In the genomic region with DNA sequence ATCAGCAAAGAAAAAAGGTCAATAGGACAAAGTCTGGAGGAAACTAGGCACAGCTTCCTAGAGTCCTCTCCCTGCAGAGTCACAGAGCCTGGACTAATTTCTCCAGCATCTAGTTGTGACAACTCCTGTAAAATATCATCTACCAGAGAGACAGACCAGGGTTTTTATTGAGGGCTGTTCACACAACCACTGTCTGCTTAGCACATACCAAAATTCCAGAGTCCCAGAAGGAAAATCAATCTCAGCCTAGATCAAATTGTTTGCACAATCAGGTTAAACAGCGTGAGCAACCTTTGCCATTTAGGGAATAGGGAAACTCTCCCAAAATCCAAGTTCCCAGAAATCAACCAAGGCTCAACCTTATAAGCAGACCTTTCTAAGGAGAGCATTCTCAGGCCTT, we compare ENCODE assay signal across 22 cellular contexts.
A peak's percentile ranks its signal among the peaks of the same experiment; 100 is the strongest.
DNase-seq lines count a peak whose midpoint lies in the region; ATAC-seq and TF ChIP-seq lines count a peak whose summit lies in the region.
"Had no signal": no experiment of that assay in that cellular context is flagged by ENCODE, and none has a peak within 500 bp of the region (broad histone marks: within the 10 kb centered on the region; RNA-seq: fewer than 3 reads in every experiment).

No MANE protein-coding gene starts in this region.

- H3K4me3 Mint-ChIP-seq in stimulated activated naive CD8-positive, alpha-beta T cell treated with anti-CD3 and anti-CD28 coated beads, Interleukin-15, amount 100 ng/mL, for 72 hours, result no peak overlapping the region
- H3K4me3 Mint-ChIP-seq: activated B cell treated with CpG ODN at 0.5 μM for 24 hours; activated CD8-positive, alpha-beta T cell treated with anti-CD3 and anti-CD28 coated beads for 36 hours; activated T-cell treated with anti-CD3 and anti-CD28 coated beads, Interleukin-2, amount 50 U/mL, for 4 hours; IgD-negative memory B cell had no signal

- peak; percentile 52; the same call in 2 of the 3 replicates for ATAC-seq in RWPE2 (ENCODE audit: low read depth)
- no peak for ATAC-seq in stimulated activated naive CD8-positive, alpha-beta T cell treated with anti-CD3 and anti-CD28 coated beads, Interleukin-15, amount 100 ng/mL, for 72 hours
- ATAC-seq: activated CD8-positive, alpha-beta T cell treated with anti-CD3 and anti-CD28 coated beads for 36 hours; activated T-cell treated with anti-CD3 and anti-CD28 coated beads, Interleukin-2, amount 50 U/mL, for 4 hours; heart right ventricle; psoas muscle had no signal

- peak; percentile 35 for DNase-seq in AG08395 (ENCODE audit: low spot score)
- no peak for DNase-seq in RWPE2 (ENCODE audit: low spot score)
- peak; percentile 49 for DNase-seq in fibroblast of peridontal ligament (ENCODE audit: extremely low read depth)
- DNase-seq in osteoblast (ENCODE audit: insufficient read length, low spot score, missing footprints), result no peak
- no peak for DNase-seq in NK-92 (lab: John Stamatoyannopoulos, UW; ENCODE audit: unreplicated experiment)
- no peak for DNase-seq in germinal center (ENCODE audit: low spot score)
- no peak for DNase-seq in NCI-H1048 (lab: John Stamatoyannopoulos, UW)
- no peak for DNase-seq in stimulated activated naive CD8-positive, alpha-beta T cell treated with anti-CD3 and anti-CD28 coated beads, Interleukin-15, amount 100 ng/mL, for 72 hours
- DNase-seq: activated B cell treated with CpG ODN at 0.5 μM for 24 hours; activated CD8-positive, alpha-beta T cell treated with anti-CD3 and anti-CD28 coated beads for 36 hours; activated naive CD4-positive, alpha-beta T cell treated with anti-CD3 and anti-CD28 coated beads, Interleukin-2, amount 50 U/mL, for 16 hours; activated T-cell treated with anti-CD3 and anti-CD28 coated beads, Interleukin-2, amount 50 U/mL, for 4 hours; DND-41; GOT3; heart right ventricle; psoas muscle; SHP77 treated with DMSO at 0.1 percent for 48 hours; stimulated activated CD4-positive, alpha-beta T cell treated with anti-CD3 and anti-CD28 coated beads, Interleukin-15, amount 100 ng/mL, for 24 hours; stimulated activated naive CD4-positive, alpha-beta T cell; T-helper 2 cell; transverse colon had no signal

- H3K9me3 Mint-ChIP-seq in stimulated activated naive CD8-positive, alpha-beta T cell treated with anti-CD3 and anti-CD28 coated beads, Interleukin-15, amount 100 ng/mL, for 72 hours, result no peaks in the 10 kb centered on the region
- H3K9me3 Mint-ChIP-seq: activated CD8-positive, alpha-beta T cell treated with anti-CD3 and anti-CD28 coated beads for 36 hours had no signal

- no peak overlapping the region for H3K27ac Mint-ChIP-seq in stimulated activated naive CD8-positive, alpha-beta T cell treated with anti-CD3 and anti-CD28 coated beads, Interleukin-15, amount 100 ng/mL, for 72 hours
- H3K27ac Mint-ChIP-seq: activated B cell treated with CpG ODN at 0.5 μM for 24 hours; activated CD8-positive, alpha-beta T cell treated with anti-CD3 and anti-CD28 coated beads for 36 hours; IgD-negative memory B cell had no signal

- no peaks in the 10 kb centered on the region for H3K79me2 ChIP-seq in osteoblast (ENCODE audit: insufficient read depth, low read length)

- H3K27me3 ChIP-seq in RWPE2 (ENCODE audit: insufficient read depth, poor library complexity, severe bottlenecking) (no peaks in the 10 kb centered on the region), osteoblast (ENCODE audit: insufficient read depth, low read length) (no peaks in the 10 kb centered on the region)
- H3K27me3 ChIP-seq: heart right ventricle, transverse colon had no signal

- no peaks in the 10 kb centered on the region for H3K9me3 ChIP-seq in RWPE2 (ENCODE audit: severe bottlenecking)
- H3K9me3 ChIP-seq in osteoblast (ENCODE audit: low read depth, low read length), result no peaks in the 10 kb centered on the region
- H3K9me3 ChIP-seq: transverse colon had no signal

- no peak overlapping the region for H3K4me3 ChIP-seq in RWPE2 (ENCODE audit: severe bottlenecking)
- no peak overlapping the region for H3K4me3 ChIP-seq in osteoblast (ENCODE audit: insufficient read depth, low read length)
- H3K4me3 ChIP-seq: heart right ventricle, psoas muscle, transverse colon had no signal

- no peaks in the 10 kb centered on the region for H4K20me1 ChIP-seq in osteoblast (ENCODE audit: insufficient read depth, low read length)

- peak overlapping the region; percentile 7 for H2AFZ ChIP-seq in osteoblast (ENCODE audit: low read length)

- H3K4me2 ChIP-seq in osteoblast (ENCODE audit: insufficient read depth, low read length), result peak overlapping the region; percentile 29

- H3K36me3 ChIP-seq in RWPE2 (ENCODE audit: low read depth) (no peaks in the 10 kb centered on the region), osteoblast (ENCODE audit: insufficient read depth, low read length) (no peaks in the 10 kb centered on the region)
- H3K36me3 ChIP-seq: heart right ventricle, transverse colon had no signal

- TF ChIP-seq CTCF in RWPE2 (IDR thresholded peaks at IDR 0.05; ENCODE audit: poor library complexity, severe bottlenecking) (no peak), osteoblast (IDR thresholded peaks at IDR 0.05; ENCODE audit: extremely low read depth, low read depth, low read length) (no peak)

- H3K27ac ChIP-seq in RWPE2 (ENCODE audit: poor library complexity, severe bottlenecking) (peak overlapping the region; percentile 71), osteoblast (ENCODE audit: low read depth, low read length) (peak overlapping the region; percentile 79)
- H3K27ac ChIP-seq: heart right ventricle, psoas muscle had no signal

- peaks cover 17% of the 10 kb centered on the region for H3K4me1 ChIP-seq in RWPE2 (ENCODE audit: insufficient read depth, poor library complexity, severe bottlenecking)
- H3K4me1 ChIP-seq in osteoblast (ENCODE audit: insufficient read depth, low read length), result peaks cover 14% of the 10 kb centered on the region
- H3K4me1 ChIP-seq: heart right ventricle, psoas muscle, transverse colon had no signal

- no peaks in the 10 kb centered on the region for H3K4me1 Mint-ChIP-seq in stimulated activated naive CD8-positive, alpha-beta T cell treated with anti-CD3 and anti-CD28 coated beads, Interleukin-15, amount 100 ng/mL, for 72 hours
- H3K4me1 Mint-ChIP-seq: activated B cell treated with CpG ODN at 0.5 μM for 24 hours had no signal

- H3K27me3 Mint-ChIP-seq in stimulated activated naive CD8-positive, alpha-beta T cell treated with anti-CD3 and anti-CD28 coated beads, Interleukin-15, amount 100 ng/mL, for 72 hours, result peaks cover 53% of the 10 kb centered on the region
- H3K27me3 Mint-ChIP-seq: IgD-negative memory B cell had no signal

Comparison
In these comparisons a context has a peak if more than half of its experiments do, and no peak if none do; other contexts are left out.
1. DNase-seq: peak in AG08395 (single experiment) and fibroblast of peridontal ligament (single experiment); none in RWPE2 (single experiment), osteoblast (single experiment), NK-92 (single experiment), germinal center (single experiment), NCI-H1048 (single experiment) and stimulated activated naive CD8-positive, alpha-beta T cell treated with anti-CD3 and anti-CD28 coated beads, Interleukin-15, amount 100 ng/mL, for 72 hours (0 of 2).